Comparison of ENCODE assay signal across 8 cellular contexts in the genomic region with DNA sequence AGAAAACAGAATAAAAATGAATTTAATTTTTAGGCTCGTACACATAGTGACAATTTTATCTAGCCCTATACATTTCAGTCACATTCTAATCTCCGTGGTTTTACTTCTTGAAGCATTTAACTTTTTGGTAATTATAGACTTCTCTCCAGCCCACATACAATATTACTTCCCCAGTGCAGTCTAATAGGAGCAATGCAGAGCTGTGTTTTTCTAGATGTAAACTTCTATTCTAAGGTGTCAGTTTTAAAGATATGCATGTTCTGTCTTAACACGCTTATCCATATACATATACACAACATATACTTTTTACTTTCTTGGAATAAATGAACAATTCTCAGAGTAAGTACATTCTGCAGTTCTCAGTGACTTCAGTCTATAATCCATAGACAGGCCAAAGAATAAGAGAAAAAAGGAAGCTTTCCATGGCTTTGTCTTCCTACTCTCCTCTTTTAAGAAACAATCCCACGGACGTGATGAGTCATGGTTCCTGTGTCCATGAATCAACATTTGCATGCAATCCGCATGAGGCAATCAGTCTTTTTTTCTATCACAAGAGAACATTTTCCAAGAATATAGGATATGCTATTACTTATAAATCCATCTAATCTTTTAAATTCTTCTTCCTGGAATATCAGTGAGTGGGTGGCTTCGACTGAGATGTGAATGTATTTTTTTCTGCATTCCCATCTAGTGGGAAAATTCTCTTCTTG. TPM values are rescaled to one million over a fixed set of nuclear protein-coding genes. Genes with fewer than 3 reads are reported as not detected.
DNase-seq lines count a peak whose midpoint lies in the region; ATAC-seq and TF ChIP-seq lines count a peak whose summit lies in the region.

No MANE protein-coding gene starts in this region.

- no peaks in the 10 kb centered on the region for H3K36me3 ChIP-seq in neuron (ENCODE audit: insufficient read depth, low read length)
- no peaks in the 10 kb centered on the region for H3K36me3 ChIP-seq in psoas muscle (ENCODE audit: insufficient read depth in 1 of 2, low read depth in 1 of 2)

- ATAC-seq in GM18498 (IDR thresholded peaks at IDR 0.05; ENCODE audit: unreplicated experiment) (no peak), psoas muscle (no peak)

- WGBS in psoas muscle, 3 donors: 47 to 54% (median 50%) methylated on average over 7 of the region's 7 CpGs

- H3K4me3 ChIP-seq in epithelial cell of proximal tubule (ENCODE audit: low read depth, low read length) (no peak overlapping the region), neuron (ENCODE audit: low read length) (no peak overlapping the region), psoas muscle (no peak overlapping the region)

- H3K9me3 ChIP-seq in neuron (ENCODE audit: low read length): no peaks in the 10 kb centered on the region
- no peaks in the 10 kb centered on the region for H3K9me3 ChIP-seq in psoas muscle

- no peaks in the 10 kb centered on the region for H3K27me3 ChIP-seq in neuron (ENCODE audit: insufficient read depth, low read length)
- no peaks in the 10 kb centered on the region for H3K27me3 ChIP-seq in psoas muscle (ENCODE audit: insufficient read depth in 3 of 3, low read length in 2 of 3)

- H3K4me1 ChIP-seq in neuron (ENCODE audit: insufficient read depth, low read length) (peaks cover 12% of the 10 kb centered on the region), psoas muscle (no peaks in the 10 kb centered on the region)

- DNase-seq in EH (ENCODE audit: low read depth) (peak; percentile 96), NCI-H69 (lab: John Stamatoyannopoulos, UW) (peak; percentile 60), epithelial cell of proximal tubule (ENCODE audit: low read depth) (peak; percentile 48), activated gamma-delta T cell treated with Interleukin-2 at 50 U/mL for 16 hours (no peak), psoas muscle (no peak)
- DNase-seq in stimulated activated CD4-positive, alpha-beta T cell treated with anti-CD3 and anti-CD28 coated beads, Interleukin-4, amount 100 ng/mL, for 4 hours: no peak

- peak overlapping the region; percentile 56 for H2AFZ ChIP-seq in neuron (ENCODE audit: low read depth, low read length)

- no peak overlapping the region for H3K27ac ChIP-seq in psoas muscle

- TF ChIP-seq CTCF in epithelial cell of proximal tubule (conservative IDR thresholded peaks at IDR 0.05; ENCODE audit: low read depth, low read length) (no peak), psoas muscle (IDR thresholded peaks at IDR 0.05) (no peak)

- intact Hi-C loops in psoas muscle (cut with DNase I): loop anchor here in 1 of 2 donors (10.0 kb wide), 1 partner anchor 1244 kb away; no protein-coding TSS in a partner anchor

RNA-seq across cellular contexts. Expression of a gene that starts 42.8 kb away (rescaled TPM):
- total RNA-seq in epithelial cell of proximal tubule (0.17 and 0.43 TPM in 2 replicates), psoas muscle (1 to 10 TPM in 3 of 4 donors, under 1 TPM in 1; 0.66 to 2.4 (median 1.7) TPM)
- 1 to 10 TPM; 1.2 to 3.5 (median 1.5) TPM for polyA plus RNA-seq in psoas muscle

Comparison
In these comparisons a context has a peak if more than half of its experiments do, and no peak if none do; other contexts are left out.
1. DNase-seq: peak in EH (single experiment), NCI-H69 (single experiment) and epithelial cell of proximal tubule (single experiment); none in activated gamma-delta T cell treated with Interleukin-2 at 50 U/mL for 16 hours (single experiment), stimulated activated CD4-positive, alpha-beta T cell treated with anti-CD3 and anti-CD28 coated beads, Interleukin-4, amount 100 ng/mL, for 4 hours (0 of 2) and psoas muscle (0 of 2).